Comparison of ENCODE assay signal across 12 cellular contexts in the genomic region with DNA sequence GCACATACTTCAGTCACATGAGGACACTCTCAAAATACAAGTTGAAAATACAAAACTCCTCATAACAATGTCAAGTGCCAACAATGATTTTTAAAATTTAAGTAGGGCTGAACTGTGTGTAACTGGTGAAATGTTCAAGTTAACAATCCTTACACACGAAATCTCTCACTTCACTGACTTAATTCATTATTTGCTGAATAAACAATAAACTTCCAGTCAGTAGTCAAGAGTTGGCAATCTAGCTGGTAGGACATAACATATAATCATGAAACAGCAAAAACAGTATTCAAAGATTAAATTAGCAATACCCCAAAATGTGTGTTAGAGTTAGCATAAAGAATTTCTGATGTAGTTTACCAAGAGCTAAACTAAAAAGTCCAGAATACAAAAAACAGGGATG. TPM values are rescaled to one million over a fixed set of nuclear protein-coding genes. Genes with fewer than 3 reads are reported as not detected.
A peak's percentile ranks its signal among the peaks of the same experiment; 100 is the strongest.
DNase-seq lines count a peak whose midpoint lies in the region; FAIRE-seq and TF ChIP-seq lines count a peak whose summit lies in the region.
"Had no signal": no experiment of that assay in that cellular context is flagged by ENCODE, and none has a peak within 500 bp of the region (broad histone marks: within the 10 kb centered on the region; RNA-seq: fewer than 3 reads in every experiment).

No MANE protein-coding gene starts in this region.

- TF ChIP-seq POLR2A in breast epithelium (IDR thresholded peaks at IDR 0.05) = no peak
- no peak for TF ChIP-seq POLR2A in GM12892 (IDR thresholded peaks at IDR 0.05; ENCODE audit: low read depth, low read length)

- POLR2A ChIA-PET in CD4-positive, alpha-beta memory T cell (lab: Charles Lee; ENCODE audit: partially characterized antibody) = interaction anchor here (0.6 to 5.7 kb wide), 4 partner anchors 15 to 921 kb away, joined by 3 to 73 read pairs (median 11); partner anchors contain the start of genes ELF2, SCOC and SETD7

- no peaks in the 10 kb centered on the region for H3K9me3 Mint-ChIP-seq in CD4-positive, alpha-beta memory T cell

- CTCF ChIA-PET in CD4-positive, alpha-beta memory T cell (lab: Charles Lee; ENCODE audit: partially characterized antibody) = interaction anchor here (0.6 to 2.2 kb wide), 6 partner anchors 33 to 206 kb away, joined by 3 to 8 read pairs (median 3); no protein-coding TSS in a partner anchor

- peak overlapping the region in 3 of 8 donors; percentile 17 to 99 (median 97) for H3K4me3 Mint-ChIP-seq in CD4-positive, alpha-beta memory T cell

- H3K9ac ChIP-seq in Karpas-422 (ENCODE audit: low read length) = peak overlapping the region; percentile 91
- H3K9ac ChIP-seq in mucosa of stomach (ENCODE audit: low read length) = peak overlapping the region; percentile 92

- no peaks in the 10 kb centered on the region for H3K27me3 ChIP-seq in CD4-positive, alpha-beta memory T cell (ENCODE audit: insufficient read depth, low read length)
- no peaks in the 10 kb centered on the region for H3K27me3 ChIP-seq in Karpas-422 (ENCODE audit: low read length)
- H3K27me3 ChIP-seq in breast epithelium = no peaks in the 10 kb centered on the region
- H3K27me3 ChIP-seq in mucosa of stomach (ENCODE audit: control insufficient read depth, insufficient read depth, low read length) = no peaks in the 10 kb centered on the region
- H3K27me3 ChIP-seq in dorsolateral prefrontal cortex = no peaks in the 10 kb centered on the region

- no peak overlapping the region for H2AFZ ChIP-seq in Karpas-422 (ENCODE audit: low read length)

- intact Hi-C loops in CD4-positive, alpha-beta memory T cell (cut with micrococcal nuclease) = loop anchor here (2.0 to 5.0 kb wide), 6 partner anchors 79 to 1769 kb away; partner anchors contain the start of genes ELF2, ELMOD2, MAML3 and SCOC
- intact Hi-C loops in breast epithelium (cut with DNase I; ENCODE audit: low total_unique reads) = no loop called here
- intact Hi-C loops in dorsolateral prefrontal cortex (cut with DNase I) = loop anchor here (5.0 kb wide), 2 partner anchors 150 to 275 kb away; partner anchors contain the start of genes ELF2 (in 2 of the 2), NAA15 (in 1 of the 2) and NDUFC1 (in 1 of the 2)

- no peak for DNase-seq in CD4-positive, alpha-beta memory T cell
- DNase-seq in Karpas-422 = no peak
- DNase-seq in breast epithelium (ENCODE audit: low spot score in 2 of 2) = no peak
- no peak for DNase-seq in dorsolateral prefrontal cortex
- DNase-seq in mesenteric fat pad (ENCODE audit: low spot score) = no peak
- DNase-seq in SIG-M5 treated with dmso at 0.1 percent for 504 hours (lab: John Stamatoyannopoulos, UW; ENCODE audit: unreplicated experiment) = no peak
- DNase-seq in GM12892 (ENCODE audit: insufficient read length) = no peak
- DNase-seq: activated CD4-positive, CD25-positive, alpha-beta regulatory T cell treated with anti-CD3 and anti-CD28 coated beads, Interleukin-2, amount 50 U/mL, for 72 hours; NCI-H748 treated with DMSO at 0.1 percent for 48 hours; stimulated activated naive CD4-positive, alpha-beta T cell had no signal

- H3K4me3 ChIP-seq in CD4-positive, alpha-beta memory T cell (ENCODE audit: low read length in 2 of 2) = no peak overlapping the region
- H3K4me3 ChIP-seq in Karpas-422 (ENCODE audit: low read length) (peak overlapping the region; percentile 97), breast epithelium (peak overlapping the region in 2 of 3 donors; percentile 86 to 95), mucosa of stomach (ENCODE audit: low read length) (no peak overlapping the region), dorsolateral prefrontal cortex (peak overlapping the region in 26 of 59 donors; percentile 6 to 97 (median 89))

- H3K4me2 ChIP-seq in Karpas-422 (ENCODE audit: low read depth, low read length, poor library complexity, severe bottlenecking) = peak overlapping the region; percentile 94

- no peak for TF ChIP-seq CTCF in breast epithelium (IDR thresholded peaks at IDR 0.05)
- TF ChIP-seq CTCF in dorsolateral prefrontal cortex (IDR thresholded peaks at IDR 0.05 in 54 of 56, conservative IDR thresholded peaks at IDR 0.05 in 2 of 56; ENCODE audit: low read depth in 1 of 56, partially characterized antibody in 56 of 56) = no peak

- H3K9me2 ChIP-seq in Karpas-422 (replicated peaks; ENCODE audit: insufficient read depth, low read length) = no peaks in the 10 kb centered on the region

- no peaks in the 10 kb centered on the region for H3K9me3 ChIP-seq in CD4-positive, alpha-beta memory T cell (ENCODE audit: control insufficient read depth in 1 of 2, low read length in 2 of 2)
- H3K9me3 ChIP-seq in Karpas-422 (ENCODE audit: low read length) (no peaks in the 10 kb centered on the region), breast epithelium (no peaks in the 10 kb centered on the region), mucosa of stomach (ENCODE audit: control insufficient read depth, low read length) (no peaks in the 10 kb centered on the region)

- FAIRE-seq in GM12892 (lab: Jason Lieb, UNC) = no peak
- FAIRE-seq: bronchial epithelial cell had no signal

- H3K79me2 ChIP-seq in Karpas-422 (ENCODE audit: low read length) = peaks cover 54% of the 10 kb centered on the region

- peak overlapping the region in 6 of 7 donors; percentile 99 to 100 (median 99) for H3K27ac Mint-ChIP-seq in CD4-positive, alpha-beta memory T cell

- H3K4me1 ChIP-seq in CD4-positive, alpha-beta memory T cell (ENCODE audit: insufficient read depth, low read length) = peaks cover 43% of the 10 kb centered on the region
- peaks cover 45% of the 10 kb centered on the region for H3K4me1 ChIP-seq in Karpas-422 (ENCODE audit: low read length)
- H3K4me1 ChIP-seq in breast epithelium = peaks cover 0 to 18% of the 10 kb centered on the region in 2 donors
- H3K4me1 ChIP-seq in mucosa of stomach (ENCODE audit: control insufficient read depth, insufficient read depth, low read length) = peaks cover 20% of the 10 kb centered on the region

- H3K4me1 Mint-ChIP-seq in CD4-positive, alpha-beta memory T cell = peaks cover 36 to 59% (median 48%) of the 10 kb centered on the region in 4 donors

- H3K36me3 ChIP-seq in CD4-positive, alpha-beta memory T cell (ENCODE audit: insufficient read depth, low read length) = no peaks in the 10 kb centered on the region
- H3K36me3 ChIP-seq in Karpas-422 (ENCODE audit: insufficient read depth, low read length) (no peaks in the 10 kb centered on the region), breast epithelium (no peaks in the 10 kb centered on the region), mucosa of stomach (ENCODE audit: control insufficient read depth, insufficient read depth, low read length) (no peaks in the 10 kb centered on the region)

- H3K27ac ChIP-seq in CD4-positive, alpha-beta memory T cell (ENCODE audit: low read depth, low read length) = peak overlapping the region; percentile 89
- H3K27ac ChIP-seq in Karpas-422 (ENCODE audit: low read length) = peak overlapping the region; percentile 88
- H3K27ac ChIP-seq in breast epithelium = peak overlapping the region in 1 of 2 donors; percentile 99
- H3K27ac ChIP-seq in dorsolateral prefrontal cortex = no peak overlapping the region

- no peaks in the 10 kb centered on the region for H3K27me3 Mint-ChIP-seq in CD4-positive, alpha-beta memory T cell

- no peaks in the 10 kb centered on the region; the same call in 1 of the 2 replicates for H4K20me1 ChIP-seq in Karpas-422 (ENCODE audit: insufficient read depth, low read depth, low read length)

- peaks cover 5 to 17% of the 10 kb centered on the region in 2 donors for H3K36me3 Mint-ChIP-seq in CD4-positive, alpha-beta memory T cell

RNA-seq across cellular contexts. Expression of gene RAB33B, which starts 1.9 kb away (rescaled TPM):
- total RNA-seq in CD4-positive, alpha-beta memory T cell = 10 to 100 TPM; 16.4 to 16.6 TPM
- 10 to 100 TPM in 1 of 2 donors, 1 to 10 TPM in 1; 9.4 to 10.3 TPM for polyA plus RNA-seq in CD4-positive, alpha-beta memory T cell
- total RNA-seq in Karpas-422 (2014; rRNA removed; shearing (Covaris generic); ENCODE audit: low replicate concordance) = 9.2 and 17.2 TPM in 2 replicates
- 10 to 100 TPM; 13.1 to 15.8 (median 13.4) TPM for total RNA-seq in breast epithelium
- total RNA-seq in dorsolateral prefrontal cortex = 10 to 100 TPM in 5 of 120 experiments, 1 to 10 TPM in 115; 4.8 to 11.6 (median 8.2) TPM
- total RNA-seq in mesenteric fat pad = 7.1 TPM
- polyA plus RNA-seq in GM12892 (2012; ENCODE audit: missing spikeins) = 4.8 TPM

Comparison
In these comparisons a context has a peak if more than half of its experiments do, and no peak if none do; other contexts are left out.
1. H3K27ac ChIP-seq: peak in CD4-positive, alpha-beta memory T cell (single experiment) and Karpas-422 (single experiment); none in dorsolateral prefrontal cortex (0 of 59).
2. H3K4me3 ChIP-seq: peak in Karpas-422 (single experiment) and breast epithelium (2 of 3); none in CD4-positive, alpha-beta memory T cell (0 of 2) and mucosa of stomach (single experiment).